Comparison of ENCODE assay signal across 9 cellular contexts in genomic region chr12:47814539-47815170, GRCh38. TPM values are rescaled to one million over a fixed set of nuclear protein-coding genes. Genes with fewer than 3 reads are reported as not detected.
DNase-seq lines count a peak whose midpoint lies in the region; ATAC-seq, FAIRE-seq and TF ChIP-seq lines count a peak whose summit lies in the region.
"Had no signal": no experiment of that assay in that cellular context is flagged by ENCODE, and none has a peak within 500 bp of the region (broad histone marks: within the 10 kb centered on the region; RNA-seq: fewer than 3 reads in every experiment).

No MANE protein-coding gene starts in this region.

- peak overlapping the region; percentile 72 for H3K9ac ChIP-seq in NT2/D1 (ENCODE audit: insufficient read length, low read depth)

- peaks cover 45% of the 10 kb centered on the region for H3K4me1 ChIP-seq in NT2/D1 (ENCODE audit: insufficient read depth, insufficient read length)
- peaks cover 0 to 19% (median 10%) of the 10 kb centered on the region in 3 donors for H3K4me1 ChIP-seq in pancreas

- no peaks in the 10 kb centered on the region for H3K9me3 Mint-ChIP-seq in CD14-positive monocyte
- no peaks in the 10 kb centered on the region for H3K9me3 Mint-ChIP-seq in effector memory CD8-positive, alpha-beta T cell

- 63 to 67% methylated on average over 3 of the region's 3 CpGs for WGBS in pancreas, 2 donors

- H3K9me3 ChIP-seq in NT2/D1 (ENCODE audit: insufficient read depth, low read length), result no peaks in the 10 kb centered on the region
- H3K9me3 ChIP-seq in pancreas, result no peaks in the 10 kb centered on the region

- peak overlapping the region; percentile 67 to 86 (median 80) for H3K27ac ChIP-seq in pancreas

- DNase-seq in CD14-positive monocyte (ENCODE audit: low spot score) (no peak), NT2/D1 (ENCODE audit: low read depth, low spot score) (no peak), pancreas (no peak), mesenteric fat pad (ENCODE audit: low spot score) (no peak)
- DNase-seq in effector memory CD8-positive, alpha-beta T cell, result no peak
- DNase-seq: occipital lobe had no signal

- intact Hi-C loops in CD14-positive monocyte (cut with micrococcal nuclease), result loop anchor here (5.0 to 10.0 kb wide), 2 partner anchors 90 to 107 kb away; partner anchors contain the start of genes RPAP3 (in 1 of the 2) and VDR (in 1 of the 2)
- intact Hi-C loops in pancreas (cut with DNase I), result no loop called here

- H3K4me1 Mint-ChIP-seq in CD14-positive monocyte, result peaks cover 85% of the 10 kb centered on the region
- peaks cover 75 to 78% of the 10 kb centered on the region in 2 donors for H3K4me1 Mint-ChIP-seq in effector memory CD8-positive, alpha-beta T cell (ENCODE audit: low read depth in 2 of 2)

- H3K36me3 Mint-ChIP-seq in CD14-positive monocyte, result peaks cover 16 to 18% of the 10 kb centered on the region in 2 donors
- peaks cover 28% of the 10 kb centered on the region for H3K36me3 Mint-ChIP-seq in effector memory CD8-positive, alpha-beta T cell (ENCODE audit: insufficient read depth)

- ATAC-seq in effector memory CD8-positive, alpha-beta T cell (replicated peaks), result no peak
- ATAC-seq in pancreas (no peak), GM19351 (IDR thresholded peaks at IDR 0.05; ENCODE audit: unreplicated experiment) (no peak), GM21528 (IDR thresholded peaks at IDR 0.05; ENCODE audit: low FRiP score, unreplicated experiment) (no peak), HG02981 (IDR thresholded peaks at IDR 0.05; ENCODE audit: unreplicated experiment) (no peak)

- peak overlapping the region; percentile 94 to 100 (median 99) for H3K27ac Mint-ChIP-seq in CD14-positive monocyte
- peak overlapping the region; percentile 99 for H3K27ac Mint-ChIP-seq in effector memory CD8-positive, alpha-beta T cell

- H3K27me3 Mint-ChIP-seq in CD14-positive monocyte (ENCODE audit: low read depth in 3 of 3), result no peaks in the 10 kb centered on the region
- H3K27me3 Mint-ChIP-seq in effector memory CD8-positive, alpha-beta T cell, result no peaks in the 10 kb centered on the region

- H3K4me3 ChIP-seq in NT2/D1 (ENCODE audit: insufficient read length, low read depth), result no peak overlapping the region
- no peak overlapping the region for H3K4me3 ChIP-seq in pancreas

- no peak for FAIRE-seq in pancreas (lab: Jason Lieb, UNC)

- no peak for TF ChIP-seq CTCF in CD14-positive monocyte (IDR thresholded peaks at IDR 0.05)
- TF ChIP-seq CTCF in pancreas (IDR thresholded peaks at IDR 0.05), result no peak

- H3K36me3 ChIP-seq in NT2/D1 (ENCODE audit: insufficient read depth, insufficient read length, low read length) (peaks cover 46% of the 10 kb centered on the region), pancreas (no peaks in the 10 kb centered on the region)

- no peaks in the 10 kb centered on the region for H3K27me3 ChIP-seq in NT2/D1 (ENCODE audit: insufficient read depth, insufficient read length)
- H3K27me3 ChIP-seq in pancreas, result no peaks in the 10 kb centered on the region

- H3K4me3 Mint-ChIP-seq in CD14-positive monocyte, result peak overlapping the region; percentile 42 to 92
- H3K4me3 Mint-ChIP-seq in effector memory CD8-positive, alpha-beta T cell, result peak overlapping the region; percentile 95 to 98

RNA-seq across cellular contexts. Expression of gene HDAC7, which starts 5.0 kb away (rescaled TPM):
- polyA plus RNA-seq in CD14-positive monocyte, result 1 to 10 TPM; 5.9 to 8.4 TPM
- total RNA-seq in pancreas, result 10 to 100 TPM; 17.9 to 45.5 (median 20.1) TPM
- 10 to 100 TPM; 36.6 to 48.1 TPM for polyA plus RNA-seq in pancreas
- total RNA-seq in mesenteric fat pad, result 105 TPM

RNA-seq across cellular contexts. Expression of gene SLC48A1, which starts 41.6 kb away (rescaled TPM):
- 10 to 100 TPM; 15.8 to 19.6 TPM for polyA plus RNA-seq in CD14-positive monocyte
- 10 to 100 TPM; 12.2 to 17.2 (median 13.9) TPM for total RNA-seq in pancreas
- 10 to 100 TPM; 12.4 to 14.2 TPM for polyA plus RNA-seq in pancreas
- 40.3 TPM for total RNA-seq in mesenteric fat pad

RNA-seq across cellular contexts. Expression of gene RAPGEF3, which starts 56.0 kb away (rescaled TPM):
- under 1 TPM; 0.08 to 0.60 TPM for polyA plus RNA-seq in CD14-positive monocyte
- 1 to 10 TPM; 2.5 to 6.7 (median 5.0) TPM for total RNA-seq in pancreas
- 10 to 100 TPM; 51.4 to 54.4 TPM for polyA plus RNA-seq in pancreas
- 79.4 TPM for total RNA-seq in mesenteric fat pad

Comparison
In these comparisons a context has a peak if more than half of its experiments do, and no peak if none do; other contexts are left out.
1. RNA of gene RAPGEF3, which starts 56.0 kb away (total RNA-seq): 79.4 TPM in mesenteric fat pad (single experiment); 2.5 to 6.7 TPM in pancreas; every median in the first group is over 10 times any median in the second.
2. intact Hi-C loops: an anchor here in CD14-positive monocyte (5.0 to 10.0 kb wide); none called in pancreas.